18 cellular contexts compared by ENCODE assay signal in the genomic region with DNA sequence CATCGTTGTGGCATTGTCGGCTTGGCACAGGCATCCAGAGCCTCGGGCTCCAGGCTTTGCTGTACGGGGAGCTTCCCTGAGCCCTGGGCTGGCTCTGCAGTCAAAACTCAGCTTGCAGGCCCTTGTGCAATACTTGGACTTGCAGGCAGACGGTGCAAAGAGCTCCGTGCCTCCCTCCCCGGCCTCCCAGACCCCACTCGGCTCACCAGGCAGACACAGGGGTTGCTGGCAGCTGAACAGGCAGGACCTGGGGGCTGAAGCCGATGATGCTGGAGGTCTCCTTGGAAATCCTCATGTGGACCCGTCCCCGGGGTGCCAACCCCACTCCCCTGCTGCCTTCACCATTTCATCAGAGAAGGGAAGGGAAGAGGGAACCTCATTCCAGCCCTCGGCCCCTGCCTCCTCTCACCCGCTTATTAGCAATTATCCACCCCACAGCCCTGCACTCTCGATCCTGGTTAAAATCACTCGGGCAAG. TPM values are rescaled to one million over a fixed set of nuclear protein-coding genes. Genes with fewer than 3 reads are reported as not detected.
DNase-seq lines count a peak whose midpoint lies in the region; ATAC-seq and TF ChIP-seq lines count a peak whose summit lies in the region.
"Had no signal": no experiment of that assay in that cellular context is flagged by ENCODE, and none has a peak within 500 bp of the region (broad histone marks: within the 10 kb centered on the region; RNA-seq: fewer than 3 reads in every experiment).

No MANE protein-coding gene starts in this region.

- H3K27ac ChIP-seq in GM23248, result no peak overlapping the region
- H3K27ac ChIP-seq: A549, epithelial cell of prostate, parathyroid adenoma, stomach had no signal

- 38 to 39% methylated on average over 14 to 15 of the region's 15 CpGs for WGBS in GM23248 (ENCODE audit: low coverage in 1 of 2, low lambda C conversion rate in 2 of 2, missing lambda C conversion rate in 2 of 2), 2 experiments

- H4K20me1 ChIP-seq in GM23248 (ENCODE audit: insufficient read depth), result no peaks in the 10 kb centered on the region

- H3K4me3 Mint-ChIP-seq in activated CD8-positive, alpha-beta T cell treated with anti-CD3 and anti-CD28 coated beads, Interleukin-2, amount 10 ng/mL, durations not matched to agents 7 days and 5 days, result no peak overlapping the region
- no peak overlapping the region for H3K4me3 Mint-ChIP-seq in activated CD8-positive, alpha-beta T cell treated with anti-CD3 and anti-CD28 coated beads for 36 hours
- H3K4me3 Mint-ChIP-seq in natural killer cell, result peak overlapping the region; percentile 47

- H3K4me1 Mint-ChIP-seq in activated CD8-positive, alpha-beta T cell treated with anti-CD3 and anti-CD28 coated beads, Interleukin-2, amount 10 ng/mL, durations not matched to agents 7 days and 5 days (ENCODE audit: low read depth), result peaks cover 34% of the 10 kb centered on the region
- H3K4me1 Mint-ChIP-seq in activated CD8-positive, alpha-beta T cell treated with anti-CD3 and anti-CD28 coated beads for 36 hours (ENCODE audit: low read depth), result peaks cover 16% of the 10 kb centered on the region
- peaks cover 35 to 52% of the 10 kb centered on the region in 2 donors for H3K4me1 Mint-ChIP-seq in natural killer cell

- ATAC-seq in activated CD8-positive, alpha-beta T cell treated with anti-CD3 and anti-CD28 coated beads, Interleukin-2, amount 10 ng/mL, durations not matched to agents 7 days and 5 days, result no peak
- no peak for ATAC-seq in activated CD8-positive, alpha-beta T cell treated with anti-CD3 and anti-CD28 coated beads for 36 hours
- ATAC-seq in natural killer cell, result peak; percentile 25 to 38 (median 27)
- ATAC-seq: PC-3 had no signal

- H3K36me3 Mint-ChIP-seq in activated CD8-positive, alpha-beta T cell treated with anti-CD3 and anti-CD28 coated beads, Interleukin-2, amount 10 ng/mL, durations not matched to agents 7 days and 5 days (ENCODE audit: low read depth), result peaks cover 61% of the 10 kb centered on the region
- peaks cover 39% of the 10 kb centered on the region for H3K36me3 Mint-ChIP-seq in activated CD8-positive, alpha-beta T cell treated with anti-CD3 and anti-CD28 coated beads for 36 hours (ENCODE audit: low read depth)
- H3K36me3 Mint-ChIP-seq in natural killer cell, result no peaks in the 10 kb centered on the region

- intact Hi-C loops in activated CD8-positive, alpha-beta T cell treated with anti-CD3 and anti-CD28 coated beads for 36 hours (cut with micrococcal nuclease), result no loop called here
- intact Hi-C loops in natural killer cell (cut with micrococcal nuclease), result loop anchor here (2.0 to 5.0 kb wide), 3 partner anchors 79 to 214 kb away; no protein-coding TSS in a partner anchor

- H3F3A ChIP-seq in GM23248 (ENCODE audit: insufficient read depth), result no peaks in the 10 kb centered on the region

- in situ Hi-C loops in GM23248 (cut with MboI) (no loop called here), GM13977 (cut with MboI; ENCODE audit: low pct_unique_long_range_greater_than_20kb, low sequenced_read_pairs, unreplicated experiment) (no loop called here)

- H3K27me3 ChIP-seq in GM23248 (replicated peaks; ENCODE audit: insufficient read depth), result peaks cover 4% of the 10 kb centered on the region; the same call in 1 of the 2 replicates
- H3K27me3 ChIP-seq in BE2C, result peaks cover 8% of the 10 kb centered on the region
- H3K27me3 ChIP-seq: MG63, stomach had no signal

- H3K9me3 Mint-ChIP-seq in activated CD8-positive, alpha-beta T cell treated with anti-CD3 and anti-CD28 coated beads, Interleukin-2, amount 10 ng/mL, durations not matched to agents 7 days and 5 days (ENCODE audit: insufficient read depth), result no peaks in the 10 kb centered on the region
- peaks cover 1% of the 10 kb centered on the region for H3K9me3 Mint-ChIP-seq in activated CD8-positive, alpha-beta T cell treated with anti-CD3 and anti-CD28 coated beads for 36 hours
- H3K9me3 Mint-ChIP-seq in natural killer cell, result no peaks in the 10 kb centered on the region

- no peak for DNase-seq in activated CD8-positive, alpha-beta T cell treated with anti-CD3 and anti-CD28 coated beads, Interleukin-2, amount 10 ng/mL, durations not matched to agents 7 days and 5 days
- no peak for DNase-seq in activated CD8-positive, alpha-beta T cell treated with anti-CD3 and anti-CD28 coated beads for 36 hours
- DNase-seq in GM23248 (peak; percentile 15), amniotic epithelial cell (ENCODE audit: low read depth) (peak; percentile 24), natural killer cell (no peak), hepatic stellate cell (ENCODE audit: low spot score) (no peak), BE2C (no peak), GM13977 (ENCODE audit: low spot score) (no peak)
- DNase-seq: COR-L47, cortex of kidney, MG63, midbrain, NCI-H526 treated with DMSO at 0.1 percent for 48 hours, PC-3 had no signal

- POLR2A ChIA-PET in activated CD8-positive, alpha-beta T cell treated with anti-CD3 and anti-CD28 coated beads, Interleukin-2, amount 10 ng/mL, durations not matched to agents 7 days and 5 days (lab: Charles Lee), result interaction anchor here (1.2 to 2.3 kb wide), 3 partner anchors 10 to 203 kb away, joined by 4 to 10 read pairs (median 4); no protein-coding TSS in a partner anchor
- POLR2A ChIA-PET in activated CD8-positive, alpha-beta T cell treated with anti-CD3 and anti-CD28 coated beads for 36 hours (lab: Charles Lee), result interaction anchor here (0.9 to 1.3 kb wide), 2 partner anchors 9 to 16 kb away, joined by 3 to 5 read pairs; no protein-coding TSS in a partner anchor

- H3K36me3 ChIP-seq in GM23248 (ENCODE audit: low read depth) (no peaks in the 10 kb centered on the region), BE2C (no peaks in the 10 kb centered on the region)
- H3K36me3 ChIP-seq: MG63 had no signal

- CTCF ChIA-PET in activated CD8-positive, alpha-beta T cell treated with anti-CD3 and anti-CD28 coated beads, Interleukin-2, amount 10 ng/mL, durations not matched to agents 7 days and 5 days (lab: Charles Lee), result interaction anchor here (0.6 to 1.4 kb wide), 6 partner anchors 32 to 251 kb away, joined by 3 to 4 read pairs (median 3); no protein-coding TSS in a partner anchor
- CTCF ChIA-PET in activated CD8-positive, alpha-beta T cell treated with anti-CD3 and anti-CD28 coated beads for 36 hours (lab: Charles Lee), result interaction anchor here (1.1 to 1.5 kb wide), 3 partner anchors 16 to 38 kb away, joined by 3 to 4 read pairs (median 4); no protein-coding TSS in a partner anchor

- no peak overlapping the region for H3K9ac ChIP-seq in GM23248
- H3K9ac ChIP-seq: parathyroid adenoma had no signal

- H3K4me2 ChIP-seq in GM23248 (ENCODE audit: unreplicated experiment), result no peak overlapping the region
- H3K4me2 ChIP-seq: A549 had no signal

- H3K4me1 ChIP-seq in GM23248 (ENCODE audit: insufficient read depth), result no peaks in the 10 kb centered on the region
- no peaks in the 10 kb centered on the region for H3K4me1 ChIP-seq in BE2C
- H3K4me1 ChIP-seq: A549, parathyroid adenoma, stomach had no signal

- TF ChIP-seq CTCF in activated CD8-positive, alpha-beta T cell treated with anti-CD3 and anti-CD28 coated beads for 36 hours (IDR thresholded peaks at IDR 0.05), result no peak
- TF ChIP-seq CTCF in natural killer cell (IDR thresholded peaks at IDR 0.05) (no peak), BE2C (IDR thresholded peaks at IDR 0.05; ENCODE audit: low read depth, low read length) (no peak), GM13977 (IDR thresholded peaks at IDR 0.05; ENCODE audit: extremely low read depth, insufficient read depth, missing control alignments) (no peak)

- H3K9me3 ChIP-seq in GM23248 (ENCODE audit: low read depth) (no peaks in the 10 kb centered on the region), BE2C (no peaks in the 10 kb centered on the region)
- H3K9me3 ChIP-seq: A549, MG63 had no signal

- no peaks in the 10 kb centered on the region for H3K9me2 ChIP-seq in GM23248 (ENCODE audit: insufficient read depth)

- peak overlapping the region; percentile 85 for H3K27ac Mint-ChIP-seq in activated CD8-positive, alpha-beta T cell treated with anti-CD3 and anti-CD28 coated beads, Interleukin-2, amount 10 ng/mL, durations not matched to agents 7 days and 5 days
- no peak overlapping the region for H3K27ac Mint-ChIP-seq in activated CD8-positive, alpha-beta T cell treated with anti-CD3 and anti-CD28 coated beads for 36 hours
- peak overlapping the region; percentile 83 to 88 for H3K27ac Mint-ChIP-seq in natural killer cell

- H2AFZ ChIP-seq in GM23248, result no peak overlapping the region
- H2AFZ ChIP-seq: parathyroid adenoma had no signal

- no peaks in the 10 kb centered on the region for H3K79me2 ChIP-seq in GM23248 (ENCODE audit: insufficient read depth)
- H3K79me2 ChIP-seq: parathyroid adenoma had no signal

- H3K4me3 ChIP-seq in GM23248 (no peak overlapping the region), BE2C (ENCODE audit: low read depth, low read length) (no peak overlapping the region)
- H3K4me3 ChIP-seq: A549, MG63, stomach had no signal

- H3K27me3 Mint-ChIP-seq in activated CD8-positive, alpha-beta T cell treated with anti-CD3 and anti-CD28 coated beads, Interleukin-2, amount 10 ng/mL, durations not matched to agents 7 days and 5 days (ENCODE audit: low read depth), result no peaks in the 10 kb centered on the region
- H3K27me3 Mint-ChIP-seq in activated CD8-positive, alpha-beta T cell treated with anti-CD3 and anti-CD28 coated beads for 36 hours, result no peaks in the 10 kb centered on the region
- H3K27me3 Mint-ChIP-seq in natural killer cell (ENCODE audit: low read depth in 2 of 2), result no peaks in the 10 kb centered on the region

RNA-seq across cellular contexts. Expression of a gene that starts 59.6 kb away (rescaled TPM):
- 10 to 100 TPM; 17.9 to 18.1 TPM for total RNA-seq in activated CD8-positive, alpha-beta T cell treated with anti-CD3 and anti-CD28 coated beads, Interleukin-2, amount 10 ng/mL, durations not matched to agents 7 days and 5 days
- total RNA-seq in activated CD8-positive, alpha-beta T cell treated with anti-CD3 and anti-CD28 coated beads for 36 hours, result 10 to 100 TPM; 21.0 to 21.1 TPM
- total RNA-seq in GM23248 (2014; rRNA removed; shearing (Covaris generic)), result 13.8 and 24.3 TPM in 2 replicates
- 11.2 and 11.5 TPM in 2 replicates for polyA plus RNA-seq in GM23248 (2016; fragmentation: Nextera tagmentation; extraction: Ambion mirVana)
- total RNA-seq in natural killer cell, result 10 to 100 TPM; 12.6 to 20.2 (median 19.5) TPM
- polyA plus RNA-seq in BE2C (2012; ENCODE audit: insufficient read depth, insufficient read length, low read depth), result 32.2 TPM

Comparison
In these comparisons a context has a peak if more than half of its experiments do, and no peak if none do; other contexts are left out.
1. ATAC-seq: peak in natural killer cell (3 of 3); none in activated CD8-positive, alpha-beta T cell treated with anti-CD3 and anti-CD28 coated beads, Interleukin-2, amount 10 ng/mL, durations not matched to agents 7 days and 5 days (single experiment) and activated CD8-positive, alpha-beta T cell treated with anti-CD3 and anti-CD28 coated beads for 36 hours (single experiment).
2. DNase-seq: peak in GM23248 (single experiment) and amniotic epithelial cell (single experiment); none in activated CD8-positive, alpha-beta T cell treated with anti-CD3 and anti-CD28 coated beads, Interleukin-2, amount 10 ng/mL, durations not matched to agents 7 days and 5 days (single experiment), activated CD8-positive, alpha-beta T cell treated with anti-CD3 and anti-CD28 coated beads for 36 hours (single experiment), natural killer cell (single experiment), hepatic stellate cell (single experiment), BE2C (single experiment) and GM13977 (single experiment).